Comparison of ENCODE assay signal across 8 cellular contexts in genomic region chr2:226836548-226836885, GRCh38. TPM values are rescaled to one million over a fixed set of nuclear protein-coding genes. Genes with fewer than 3 reads are reported as not detected.
DNase-seq lines count a peak whose midpoint lies in the region; ATAC-seq and TF ChIP-seq lines count a peak whose summit lies in the region.

No MANE protein-coding gene starts in this region.

- no peaks in the 10 kb centered on the region for H3K9me3 Mint-ChIP-seq in stimulated activated naive CD8-positive, alpha-beta T cell treated with anti-CD3 and anti-CD28 coated beads, Interleukin-15, amount 100 ng/mL, for 72 hours

- peak; percentile 7 for DNase-seq in hepatic stellate cell (ENCODE audit: low spot score)
- DNase-seq in stimulated activated naive CD8-positive, alpha-beta T cell treated with anti-CD3 and anti-CD28 coated beads, Interleukin-15, amount 100 ng/mL, for 72 hours = no peak
- DNase-seq in occipital lobe (lab: John Stamatoyannopoulos, UW) = no peak
- DNase-seq in retina = no peak

- H3K4me1 Mint-ChIP-seq in stimulated activated naive CD8-positive, alpha-beta T cell treated with anti-CD3 and anti-CD28 coated beads, Interleukin-15, amount 100 ng/mL, for 72 hours = peaks cover 60% of the 10 kb centered on the region

- peak overlapping the region; percentile 99 for H3K27ac Mint-ChIP-seq in stimulated activated naive CD8-positive, alpha-beta T cell treated with anti-CD3 and anti-CD28 coated beads, Interleukin-15, amount 100 ng/mL, for 72 hours

- H3K27me3 Mint-ChIP-seq in stimulated activated naive CD8-positive, alpha-beta T cell treated with anti-CD3 and anti-CD28 coated beads, Interleukin-15, amount 100 ng/mL, for 72 hours = no peaks in the 10 kb centered on the region

- H3K4me3 Mint-ChIP-seq in stimulated activated naive CD8-positive, alpha-beta T cell treated with anti-CD3 and anti-CD28 coated beads, Interleukin-15, amount 100 ng/mL, for 72 hours = peak overlapping the region; percentile 92 to 93

- TF ChIP-seq CTCF in WI38 (IDR thresholded peaks at IDR 0.05; ENCODE audit: low read depth, low read length) = no peak

- ATAC-seq in GM18519 (IDR thresholded peaks at IDR 0.05; ENCODE audit: low FRiP score, unreplicated experiment) = peak; percentile 3
- ATAC-seq in HG02852 (IDR thresholded peaks at IDR 0.05; ENCODE audit: unreplicated experiment) = peak; percentile 4
- ATAC-seq in stimulated activated naive CD8-positive, alpha-beta T cell treated with anti-CD3 and anti-CD28 coated beads, Interleukin-15, amount 100 ng/mL, for 72 hours = peak; percentile 16
- ATAC-seq in GM19328 (IDR thresholded peaks at IDR 0.05; ENCODE audit: unreplicated experiment) = no peak

- H3K4me3 ChIP-seq in WI38 (ENCODE audit: low read depth, low read length) = peak overlapping the region; percentile 84

RNA-seq across cellular contexts. Expression of gene RHBDD1, which starts 0.7 kb away (rescaled TPM):
- 89.4 TPM for total RNA-seq in occipital lobe

RNA-seq across cellular contexts. Expression of gene IRS1, which starts 36.9 kb away (rescaled TPM):
- 13.9 TPM for total RNA-seq in occipital lobe
